22 cellular contexts compared by ENCODE assay signal in the genomic region with DNA sequence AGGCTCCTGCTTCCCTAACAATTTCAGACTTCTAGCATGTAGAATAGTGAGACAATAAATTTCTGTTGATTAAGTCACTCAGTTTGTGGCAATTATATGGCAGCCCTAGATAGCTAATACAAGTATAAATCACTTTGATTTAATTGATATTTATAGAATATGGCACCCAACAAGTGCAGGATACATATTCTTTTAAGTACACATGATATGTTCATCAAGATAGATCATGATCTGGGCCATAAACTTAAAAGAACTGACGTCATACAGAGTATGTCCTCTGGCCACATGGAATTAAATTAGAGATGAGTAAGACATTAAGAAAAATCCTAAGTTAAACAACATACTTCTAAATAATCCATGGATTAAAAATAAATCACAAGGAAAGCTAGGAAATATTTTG.
"Had no signal": no experiment of that assay in that cellular context is flagged by ENCODE, and none has a peak within 500 bp of the region (broad histone marks: within the 10 kb centered on the region; RNA-seq: fewer than 3 reads in every experiment).

No MANE protein-coding gene starts in this region.

- ATAC-seq: activated T-helper 17 cell treated with anti-CD3 and anti-CD28 coated beads, Interleukin-2, amount 50 U/mL, for 72 hours; body of pancreas had no signal

- H3K27me3 ChIP-seq: body of pancreas had no signal

- H3K9me3 ChIP-seq: body of pancreas had no signal

- DNase-seq: activated CD4-positive, alpha-beta memory T cell treated with anti-CD3 and anti-CD28 coated beads for 36 hours; activated CD4-positive, alpha-beta T cell treated with anti-CD3 and anti-CD28 coated beads, Interleukin-2, amount 10 ng/mL, durations not matched to agents 7 days and 5 days; activated CD4-positive, CD25-positive, alpha-beta regulatory T cell; activated CD8-positive, alpha-beta memory T cell treated with anti-CD3 and anti-CD28 coated beads for 24 hours; activated gamma-delta T cell; activated naive CD4-positive, alpha-beta T cell treated with anti-CD3 and anti-CD28 coated beads for 36 hours; activated T-cell treated with anti-CD3 and anti-CD28 coated beads for 4 hours; activated T-cell treated with anti-CD3 and anti-CD28 coated beads, Interleukin-2, amount 50 U/mL, for 48 hours; aorta; body of pancreas; central memory CD4-positive, alpha-beta T cell; Karpas-422; MM.1S; NCI-H1105; NCI-H1436; NCI-H1694 treated with DMSO at 0.1 percent for 48 hours; NCI-H2029 treated with DMSO at 0.1 percent for 48 hours; NCI-H510A treated with DMSO at 0.1 percent for 48 hours; PC-9; SHP77 treated with DMSO at 0.1 percent for 48 hours; T-helper 1 cell had no signal

- H3K4me3 ChIP-seq: body of pancreas, PC-9 had no signal
